ENCODE assay signal across 20 cellular contexts in genomic region chr12:13350381-13350780, GRCh38.
A peak's percentile ranks its signal among the peaks of the same experiment; 100 is the strongest.
DNase-seq lines count a peak whose midpoint lies in the region; ATAC-seq, FAIRE-seq and TF ChIP-seq lines count a peak whose summit lies in the region.
"Had no signal": no experiment of that assay in that cellular context is flagged by ENCODE, and none has a peak within 500 bp of the region (broad histone marks: within the 10 kb centered on the region; RNA-seq: fewer than 3 reads in every experiment).

No MANE protein-coding gene starts in this region.

- no peak overlapping the region for H2BK20ac ChIP-seq in IMR-90 (ENCODE audit: low read depth, low read length)

- TF ChIP-seq CTCF in A549 (IDR thresholded peaks at IDR 0.05) (no peak), IMR-90 (conservative IDR thresholded peaks at IDR 0.05; ENCODE audit: low read depth, low read length) (no peak), progenitor cell of endocrine pancreas (IDR thresholded peaks at IDR 0.05; ENCODE audit: unreplicated experiment) (no peak)

- H3K4me1 Mint-ChIP-seq in progenitor cell of endocrine pancreas (ENCODE audit: low read depth): no peaks in the 10 kb centered on the region
- H3K4me1 Mint-ChIP-seq: B cell had no signal

- H3K18ac ChIP-seq in IMR-90 (ENCODE audit: low read depth, low read length) (no peak overlapping the region), trophoblast cell (ENCODE audit: low read length) (no peak overlapping the region)

- H3K79me2 ChIP-seq in trophoblast cell (ENCODE audit: control insufficient read depth, insufficient read depth, low read length, poor library complexity): no peaks in the 10 kb centered on the region

- no peak overlapping the region for H4K8ac ChIP-seq in IMR-90 (ENCODE audit: low read depth in 2 of 2, low read length in 2 of 2)
- H4K8ac ChIP-seq in trophoblast cell (ENCODE audit: low read depth, low read length): no peak overlapping the region

- H3K36me3 ChIP-seq in IMR-90 (ENCODE audit: control insufficient read depth, insufficient read depth, low read length) (no peaks in the 10 kb centered on the region), trophoblast cell (ENCODE audit: control insufficient read depth in 1 of 2, insufficient read depth in 2 of 2, low read length in 2 of 2) (no peaks in the 10 kb centered on the region), SJCRH30 (no peaks in the 10 kb centered on the region)
- H3K36me3 ChIP-seq: BLaER1 treated with 17β-estradiol and CSF1 and Interleukin-3, amounts not matched to agents 10 nM and 100 nM had no signal

- dilution Hi-C loops in IMR-90 (cut with HindIII; ENCODE audit: low sequenced_read_pairs, unreplicated experiment): no loop called here

- H3K14ac ChIP-seq in IMR-90 (replicated peaks; ENCODE audit: low read depth, low read length): no peak overlapping the region
- no peak overlapping the region for H3K14ac ChIP-seq in trophoblast cell (ENCODE audit: low read length)

- CTCF ChIA-PET in A549 (lab: Yijun Ruan, JAX): interaction anchor here (1.3 to 2.5 kb wide), 2 partner anchors 12 to 95 kb away, joined by 3 to 15 read pairs; no protein-coding TSS in a partner anchor
- CTCF ChIA-PET in IMR-90 (lab: Yijun Ruan, JAX): no interaction called here

- H3K27ac ChIP-seq in A549 (no peak overlapping the region), IMR-90 (ENCODE audit: insufficient read depth, low read length) (no peak overlapping the region), trophoblast cell (ENCODE audit: low read depth, low read length) (peak overlapping the region; percentile 73), SJCRH30 (no peak overlapping the region)
- H3K27ac ChIP-seq: BLaER1 treated with 17β-estradiol and CSF1 and Interleukin-3, amounts not matched to agents 10 nM and 100 nM; C4-2B had no signal

- TF ChIP-seq RAD21 in A549 (conservative IDR thresholded peaks at IDR 0.05 in 1 of 2, IDR thresholded peaks at IDR 0.05 in 1 of 2): no peak
- TF ChIP-seq RAD21 in IMR-90 (IDR thresholded peaks at IDR 0.05; ENCODE audit: low read length): no peak

- H3K23ac ChIP-seq in IMR-90 (ENCODE audit: low read depth, low read length) (no peak overlapping the region), trophoblast cell (ENCODE audit: low read length) (no peak overlapping the region)

- H3K27me3 ChIP-seq in IMR-90 (ENCODE audit: control insufficient read depth, insufficient read depth, low read length) (no peaks in the 10 kb centered on the region), trophoblast cell (ENCODE audit: insufficient read depth, low read length) (no peaks in the 10 kb centered on the region), SJCRH30 (no peaks in the 10 kb centered on the region)
- H3K27me3 ChIP-seq: BLaER1 treated with 17β-estradiol and CSF1 and Interleukin-3, amounts not matched to agents 10 nM and 100 nM had no signal

- intact Hi-C loops in IMR-90 (cut with micrococcal nuclease): no loop called here

- ATAC-seq in A549: no peak
- ATAC-seq in IMR-90 (ENCODE audit: low read depth): no peak
- ATAC-seq: CD8-positive, alpha-beta T cell had no signal

- no peak for TF ChIP-seq EP300 in A549 (IDR thresholded peaks at IDR 0.05)

- H3K4me3 ChIP-seq in A549 (no peak overlapping the region), IMR-90 (ENCODE audit: insufficient read depth, low read depth, low read length) (no peak overlapping the region), trophoblast cell (ENCODE audit: low read depth, low read length) (no peak overlapping the region), SJCRH30 (no peak overlapping the region)
- H3K4me3 ChIP-seq: BLaER1 treated with 17β-estradiol and CSF1 and Interleukin-3, amounts not matched to agents 10 nM and 100 nM had no signal

- H3K9me3 ChIP-seq in A549 (no peaks in the 10 kb centered on the region), IMR-90 (ENCODE audit: control insufficient read depth, insufficient read depth, low read length) (no peaks in the 10 kb centered on the region), trophoblast cell (ENCODE audit: insufficient read depth, low read depth, low read length) (no peaks in the 10 kb centered on the region), SJCRH30 (replicated peaks) (no peaks in the 10 kb centered on the region)
- H3K9me3 ChIP-seq: BLaER1 treated with 17β-estradiol and CSF1 and Interleukin-3, amounts not matched to agents 10 nM and 100 nM; Caco-2 had no signal

- no peaks in the 10 kb centered on the region for H3K9me1 ChIP-seq in IMR-90 (ENCODE audit: insufficient read depth, low read length)

- no peaks in the 10 kb centered on the region for H4K20me1 ChIP-seq in IMR-90 (ENCODE audit: insufficient read depth, low read length)
- H4K20me1 ChIP-seq: BLaER1 treated with 17β-estradiol and CSF1 and Interleukin-3, amounts not matched to agents 10 nM and 100 nM had no signal

- no peak overlapping the region for H2AK9ac ChIP-seq in IMR-90 (replicated peaks; ENCODE audit: low read depth, low read length, poor library complexity)

- peaks cover 11% of the 10 kb centered on the region for H3K27me3 Mint-ChIP-seq in progenitor cell of endocrine pancreas

- no peak overlapping the region for H3K9ac ChIP-seq in IMR-90 (ENCODE audit: low read depth, low read length)
- H3K9ac ChIP-seq in trophoblast cell (ENCODE audit: low read length): no peak overlapping the region
- H3K9ac ChIP-seq: BLaER1 treated with 17β-estradiol and CSF1 and Interleukin-3, amounts not matched to agents 10 nM and 100 nM had no signal

- no peak overlapping the region for H4K12ac ChIP-seq in trophoblast cell (ENCODE audit: low read depth, low read length)

- no peaks in the 10 kb centered on the region for H3K36me3 Mint-ChIP-seq in progenitor cell of endocrine pancreas (ENCODE audit: insufficient read depth)
- H3K36me3 Mint-ChIP-seq: CD8-positive, alpha-beta T cell had no signal

- TF ChIP-seq POLR2A in A549 (IDR thresholded peaks at IDR 0.05; ENCODE audit: low read length): no peak
- TF ChIP-seq POLR2A in IMR-90 (IDR thresholded peaks at IDR 0.05; ENCODE audit: low read depth, low read length): no peak

- POLR2A ChIA-PET in A549 (lab: Yijun Ruan, JAX): no interaction called here
- POLR2A ChIA-PET in IMR-90 (lab: Charles Lee; ENCODE audit: unreplicated experiment): no interaction called here

- H2AK5ac ChIP-seq in IMR-90 (ENCODE audit: low read depth, low read length) (no peak overlapping the region), trophoblast cell (ENCODE audit: low read length) (no peak overlapping the region)

- no peak overlapping the region for H2BK120ac ChIP-seq in IMR-90 (ENCODE audit: low read depth, low read length)
- peak overlapping the region; percentile 15 for H2BK120ac ChIP-seq in trophoblast cell (ENCODE audit: insufficient read depth, low read length, poor library complexity)

- in situ Hi-C loops in IMR-90 (cut with MboI; ENCODE audit: low sequenced_read_pairs): no loop called here

- H3K27ac Mint-ChIP-seq in progenitor cell of endocrine pancreas: no peak overlapping the region
- H3K27ac Mint-ChIP-seq: B cell; CD4-positive, alpha-beta T cell; CD8-positive, alpha-beta T cell had no signal

- no peak overlapping the region for H3K4ac ChIP-seq in IMR-90 (ENCODE audit: low read depth, low read length)
- H3K4ac ChIP-seq in trophoblast cell (ENCODE audit: low read depth, low read length): no peak overlapping the region

- 40% methylated on average over 2 of the region's 2 CpGs for WGBS in A549 (ENCODE audit: missing lambda C conversion rate)
- no CpG with 5 or more reads among the region's 2 CpGs for WGBS in IMR-90 (ENCODE audit: extremely low coverage in 2 of 2, insufficient read length in 1 of 2), 2 experiments
- no CpG with 5 or more reads among the region's 2 CpGs for WGBS in trophoblast cell (ENCODE audit: extremely low coverage, insufficient coverage, insufficient read length)

- no peak overlapping the region for H2BK15ac ChIP-seq in IMR-90 (ENCODE audit: low read depth, low read length)

- H3K9me3 Mint-ChIP-seq in progenitor cell of endocrine pancreas (ENCODE audit: low read depth): no peaks in the 10 kb centered on the region
- H3K9me3 Mint-ChIP-seq: CD4-positive, alpha-beta T cell; CD8-positive, alpha-beta T cell had no signal

- no peak overlapping the region for H4K91ac ChIP-seq in IMR-90 (ENCODE audit: insufficient read depth, low read depth, low read length)
- H4K91ac ChIP-seq in trophoblast cell (ENCODE audit: low read depth, low read length): peak overlapping the region; percentile 4

- no peak overlapping the region for H2BK12ac ChIP-seq in trophoblast cell (ENCODE audit: low read length)

- no peak overlapping the region for H3K4me2 ChIP-seq in A549
- H3K4me2 ChIP-seq in IMR-90 (ENCODE audit: low read depth, low read length): no peak overlapping the region
- H3K4me2 ChIP-seq in trophoblast cell (ENCODE audit: low read length): no peak overlapping the region
- H3K4me2 ChIP-seq: BLaER1 treated with 17β-estradiol and CSF1 and Interleukin-3, amounts not matched to agents 10 nM and 100 nM had no signal

- H3K4me1 ChIP-seq in A549: peaks cover 22% of the 10 kb centered on the region
- 0 out of 2 replicates have a peak, but pooled peaks cover 3% of the 10 kb centered on the region for H3K4me1 ChIP-seq in IMR-90 (ENCODE audit: control insufficient read depth, insufficient read depth, low read length)
- peaks cover 12 to 19% of the 10 kb centered on the region in 2 experiments for H3K4me1 ChIP-seq in trophoblast cell (ENCODE audit: control insufficient read depth in 1 of 2, insufficient read depth in 2 of 2, low read length in 2 of 2)
- H3K4me1 ChIP-seq in SJCRH30: peaks cover 16% of the 10 kb centered on the region
- H3K4me1 ChIP-seq: BLaER1 treated with 17β-estradiol and CSF1 and Interleukin-3, amounts not matched to agents 10 nM and 100 nM; Caco-2 had no signal

- no peak overlapping the region for H2BK5ac ChIP-seq in IMR-90 (ENCODE audit: low read depth, low read length, poor library complexity, severe bottlenecking)
- H2BK5ac ChIP-seq in trophoblast cell (ENCODE audit: low read depth, low read length, poor library complexity): no peak overlapping the region

- no peak overlapping the region for H4K5ac ChIP-seq in IMR-90 (ENCODE audit: low read depth, low read length)

- no peak for FAIRE-seq in A549 (lab: Jason Lieb, UNC)
- FAIRE-seq: A204.1, D721Med, G401.6, GM12891 had no signal

- no TSS peak for BruUV-seq in IMR-90 (replicated peaks; lab: Mats Ljungman, UMichigan)

- H3K56ac ChIP-seq in IMR-90 (ENCODE audit: extremely low read depth, insufficient read depth, low read length): no peak overlapping the region

- H3K79me1 ChIP-seq in IMR-90 (ENCODE audit: low read depth in 1 of 2, low read length in 2 of 2) (no peaks in the 10 kb centered on the region), trophoblast cell (ENCODE audit: low read length) (no peaks in the 10 kb centered on the region)

- no peak for DNase-seq in A549 (ENCODE audit: low read depth in 1 of 2, low spot score in 1 of 2)
- DNase-seq in IMR-90: no peak
- no peak for DNase-seq in trophoblast cell
- DNase-seq in progenitor cell of endocrine pancreas (ENCODE audit: low spot score, unreplicated experiment): no peak
- no peak for DNase-seq in SJCRH30
- DNase-seq: 8988T; AML-193; Caco-2; Calu3; CD4-positive, alpha-beta T cell; CD8-positive, alpha-beta T cell; DMS79 treated with DMSO at 0.1 percent for 48 hours; GF-D8 had no signal

- H3K4me3 Mint-ChIP-seq in progenitor cell of endocrine pancreas (ENCODE audit: low read depth): no peak overlapping the region
- H3K4me3 Mint-ChIP-seq: B cell; CD4-positive, alpha-beta T cell; CD8-positive, alpha-beta T cell had no signal

- no peak overlapping the region for H2AFZ ChIP-seq in IMR-90 (replicated peaks; ENCODE audit: low read length, poor library complexity)
- H2AFZ ChIP-seq in trophoblast cell (ENCODE audit: insufficient read depth, low read length, poor library complexity): no peak overlapping the region
